9 cellular contexts compared by ENCODE assay signal in the genomic region with DNA sequence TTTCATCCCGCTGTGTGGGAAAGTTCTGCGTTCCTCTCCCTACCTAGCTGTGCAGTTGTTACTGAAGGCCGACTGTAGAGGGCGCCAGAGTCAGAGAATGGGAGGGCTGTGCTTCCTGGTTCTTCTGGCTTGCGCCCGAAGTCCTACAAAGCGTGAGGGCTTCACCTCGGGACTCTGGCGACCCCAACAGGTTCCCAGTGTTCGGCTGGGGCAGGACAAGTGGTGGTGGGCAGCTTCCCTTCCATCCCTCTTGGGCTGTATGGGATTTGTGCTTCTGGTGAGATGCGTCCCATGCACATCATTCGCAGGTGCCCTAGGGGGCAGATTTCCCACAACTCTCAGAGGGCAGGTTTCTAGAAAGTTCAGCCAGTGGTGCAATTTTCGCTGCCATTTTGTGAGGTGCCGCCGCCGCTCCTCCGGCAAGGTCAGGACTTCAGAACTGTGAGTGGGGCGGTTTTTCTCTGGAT. TPM values are rescaled to one million over a fixed set of nuclear protein-coding genes. Genes with fewer than 3 reads are reported as not detected.
A peak's percentile ranks its signal among the peaks of the same experiment; 100 is the strongest.
DNase-seq lines count a peak whose midpoint lies in the region; ATAC-seq, FAIRE-seq and TF ChIP-seq lines count a peak whose summit lies in the region.
"Had no signal": no experiment of that assay in that cellular context is flagged by ENCODE, and none has a peak within 500 bp of the region (broad histone marks: within the 10 kb centered on the region; RNA-seq: fewer than 3 reads in every experiment).

No MANE protein-coding gene starts in this region.

- no peak overlapping the region for H3K27ac Mint-ChIP-seq in activated CD4-positive, alpha-beta T cell treated with anti-CD3 and anti-CD28 coated beads, Interleukin-2, amount 10 ng/mL, durations not matched to agents 24 days and 14 days
- H3K27ac Mint-ChIP-seq in glutamatergic neuron (ENCODE audit: unreplicated experiment): no peak overlapping the region
- no peak overlapping the region for H3K27ac Mint-ChIP-seq in stimulated activated naive CD8-positive, alpha-beta T cell treated with anti-CD3 and anti-CD28 coated beads, Interleukin-15, amount 100 ng/mL, for 72 hours
- no peak overlapping the region for H3K27ac Mint-ChIP-seq in mesothelial cell of epicardium

- peaks cover 2% of the 10 kb centered on the region for H3K27me3 Mint-ChIP-seq in activated CD4-positive, alpha-beta T cell treated with anti-CD3 and anti-CD28 coated beads, Interleukin-2, amount 10 ng/mL, durations not matched to agents 24 days and 14 days
- H3K27me3 Mint-ChIP-seq in glutamatergic neuron (ENCODE audit: unreplicated experiment) (no peaks in the 10 kb centered on the region), mesothelial cell of epicardium (ENCODE audit: low read depth) (no peaks in the 10 kb centered on the region)
- H3K27me3 Mint-ChIP-seq in stimulated activated naive CD8-positive, alpha-beta T cell treated with anti-CD3 and anti-CD28 coated beads, Interleukin-15, amount 100 ng/mL, for 72 hours: no peaks in the 10 kb centered on the region

- peak overlapping the region; percentile 57 for H3K4me3 Mint-ChIP-seq in activated CD4-positive, alpha-beta T cell treated with anti-CD3 and anti-CD28 coated beads, Interleukin-2, amount 10 ng/mL, durations not matched to agents 24 days and 14 days
- H3K4me3 Mint-ChIP-seq in glutamatergic neuron (ENCODE audit: unreplicated experiment) (no peak overlapping the region), mesothelial cell of epicardium (no peak overlapping the region)
- peak overlapping the region; percentile 44 to 52 for H3K4me3 Mint-ChIP-seq in stimulated activated naive CD8-positive, alpha-beta T cell treated with anti-CD3 and anti-CD28 coated beads, Interleukin-15, amount 100 ng/mL, for 72 hours

- no peaks in the 10 kb centered on the region for H3K4me1 Mint-ChIP-seq in activated CD4-positive, alpha-beta T cell treated with anti-CD3 and anti-CD28 coated beads, Interleukin-2, amount 10 ng/mL, durations not matched to agents 24 days and 14 days
- H3K4me1 Mint-ChIP-seq in glutamatergic neuron (ENCODE audit: low read depth, unreplicated experiment): no peaks in the 10 kb centered on the region
- no peaks in the 10 kb centered on the region for H3K4me1 Mint-ChIP-seq in stimulated activated naive CD8-positive, alpha-beta T cell treated with anti-CD3 and anti-CD28 coated beads, Interleukin-15, amount 100 ng/mL, for 72 hours
- H3K4me1 Mint-ChIP-seq in mesothelial cell of epicardium: no peaks in the 10 kb centered on the region

- H3K9me3 Mint-ChIP-seq in activated CD4-positive, alpha-beta T cell treated with anti-CD3 and anti-CD28 coated beads, Interleukin-2, amount 10 ng/mL, durations not matched to agents 24 days and 14 days: no peaks in the 10 kb centered on the region
- no peaks in the 10 kb centered on the region for H3K9me3 Mint-ChIP-seq in glutamatergic neuron (ENCODE audit: unreplicated experiment)
- no peaks in the 10 kb centered on the region for H3K9me3 Mint-ChIP-seq in stimulated activated naive CD8-positive, alpha-beta T cell treated with anti-CD3 and anti-CD28 coated beads, Interleukin-15, amount 100 ng/mL, for 72 hours
- H3K9me3 Mint-ChIP-seq in mesothelial cell of epicardium: peaks cover 42% of the 10 kb centered on the region

- DNase-seq in GM12892 (ENCODE audit: insufficient read length) (peak; percentile 21), glutamatergic neuron (peak; percentile 51), mesothelial cell of epicardium (ENCODE audit: low spot score in 2 of 2, unreplicated experiment in 2 of 2) (no peak), DMS153 treated with DMSO at 0.1 percent for 48 hours (lab: John Stamatoyannopoulos, UW; ENCODE audit: unreplicated experiment) (no peak)
- DNase-seq in activated CD4-positive, alpha-beta T cell treated with anti-CD3 and anti-CD28 coated beads, Interleukin-2, amount 10 ng/mL, durations not matched to agents 24 days and 14 days: peak; percentile 82
- peak; percentile 20 to 36 for DNase-seq in stimulated activated naive CD8-positive, alpha-beta T cell treated with anti-CD3 and anti-CD28 coated beads, Interleukin-15, amount 100 ng/mL, for 72 hours

- intact Hi-C loops in activated CD4-positive, alpha-beta T cell treated with anti-CD3 and anti-CD28 coated beads, Interleukin-2, amount 10 ng/mL, durations not matched to agents 24 days and 14 days (cut with micrococcal nuclease): no loop called here

- H3K36me3 Mint-ChIP-seq in activated CD4-positive, alpha-beta T cell treated with anti-CD3 and anti-CD28 coated beads, Interleukin-2, amount 10 ng/mL, durations not matched to agents 24 days and 14 days (ENCODE audit: low read depth): no peaks in the 10 kb centered on the region
- H3K36me3 Mint-ChIP-seq in glutamatergic neuron (ENCODE audit: unreplicated experiment): no peaks in the 10 kb centered on the region
- H3K36me3 Mint-ChIP-seq in mesothelial cell of epicardium: no peaks in the 10 kb centered on the region

- ATAC-seq in HG03066 (IDR thresholded peaks at IDR 0.05; ENCODE audit: low read depth, unreplicated experiment) (peak; percentile 88), GM18873 (IDR thresholded peaks at IDR 0.05; ENCODE audit: low FRiP score, unreplicated experiment) (no peak)
- peak; percentile 74 for ATAC-seq in stimulated activated naive CD8-positive, alpha-beta T cell treated with anti-CD3 and anti-CD28 coated beads, Interleukin-15, amount 100 ng/mL, for 72 hours

- TF ChIP-seq CTCF in glutamatergic neuron (IDR thresholded peaks at IDR 0.05; ENCODE audit: partially characterized antibody, unreplicated experiment) (peak; percentile 33), mesothelial cell of epicardium (IDR thresholded peaks at IDR 0.05; ENCODE audit: unreplicated experiment) (no peak)

- FAIRE-seq in GM12892 (lab: Jason Lieb, UNC): no peak

- TF ChIP-seq POLR2A in GM12892 (IDR thresholded peaks at IDR 0.05; ENCODE audit: low read depth, low read length): no peak

RNA-seq across cellular contexts. Expression of gene CT45A3, which starts 27.3 kb away (rescaled TPM):
- not detected for polyA plus RNA-seq in GM12892 (2012; ENCODE audit: missing spikeins)
- total RNA-seq in activated CD4-positive, alpha-beta T cell treated with anti-CD3 and anti-CD28 coated beads, Interleukin-2, amount 10 ng/mL, durations not matched to agents 24 days and 14 days: not detected in 2 replicates
- total RNA-seq in glutamatergic neuron (ENCODE audit: unreplicated experiment) (not detected), mesothelial cell of epicardium (not detected in 3 replicates)
- total RNA-seq: adrenal gland had no signal
- polyA plus RNA-seq: adrenal gland had no signal

RNA-seq across cellular contexts. Expression of gene CT45A1, which starts 27.3 kb away (rescaled TPM):
- polyA plus RNA-seq in GM12892 (2012; ENCODE audit: missing spikeins): not detected
- total RNA-seq in activated CD4-positive, alpha-beta T cell treated with anti-CD3 and anti-CD28 coated beads, Interleukin-2, amount 10 ng/mL, durations not matched to agents 24 days and 14 days: not detected in 2 replicates
- total RNA-seq in glutamatergic neuron (ENCODE audit: unreplicated experiment) (not detected), mesothelial cell of epicardium (not detected in 3 replicates)
- total RNA-seq: adrenal gland had no signal
- polyA plus RNA-seq: adrenal gland had no signal

RNA-seq across cellular contexts. Expression of gene CT45A5, which starts 44.6 kb away (rescaled TPM):
- not detected for polyA plus RNA-seq in GM12892 (2012; ENCODE audit: missing spikeins)
- not detected in 2 replicates for total RNA-seq in activated CD4-positive, alpha-beta T cell treated with anti-CD3 and anti-CD28 coated beads, Interleukin-2, amount 10 ng/mL, durations not matched to agents 24 days and 14 days
- total RNA-seq in glutamatergic neuron (ENCODE audit: unreplicated experiment) (not detected), mesothelial cell of epicardium (not detected in 3 replicates)
- total RNA-seq: adrenal gland had no signal
- polyA plus RNA-seq: adrenal gland had no signal

Comparison
In these comparisons a context has a peak if more than half of its experiments do, and no peak if none do; other contexts are left out.
1. DNase-seq: peak in GM12892 (single experiment), activated CD4-positive, alpha-beta T cell treated with anti-CD3 and anti-CD28 coated beads, Interleukin-2, amount 10 ng/mL, durations not matched to agents 24 days and 14 days (single experiment), glutamatergic neuron (single experiment) and stimulated activated naive CD8-positive, alpha-beta T cell treated with anti-CD3 and anti-CD28 coated beads, Interleukin-15, amount 100 ng/mL, for 72 hours (2 of 2); none in mesothelial cell of epicardium (0 of 2) and DMS153 treated with DMSO at 0.1 percent for 48 hours (single experiment).
2. H3K4me3 Mint-ChIP-seq: peak in activated CD4-positive, alpha-beta T cell treated with anti-CD3 and anti-CD28 coated beads, Interleukin-2, amount 10 ng/mL, durations not matched to agents 24 days and 14 days (single experiment) and stimulated activated naive CD8-positive, alpha-beta T cell treated with anti-CD3 and anti-CD28 coated beads, Interleukin-15, amount 100 ng/mL, for 72 hours (2 of 2); none in glutamatergic neuron (single experiment) and mesothelial cell of epicardium (single experiment).